In the genomic region with DNA sequence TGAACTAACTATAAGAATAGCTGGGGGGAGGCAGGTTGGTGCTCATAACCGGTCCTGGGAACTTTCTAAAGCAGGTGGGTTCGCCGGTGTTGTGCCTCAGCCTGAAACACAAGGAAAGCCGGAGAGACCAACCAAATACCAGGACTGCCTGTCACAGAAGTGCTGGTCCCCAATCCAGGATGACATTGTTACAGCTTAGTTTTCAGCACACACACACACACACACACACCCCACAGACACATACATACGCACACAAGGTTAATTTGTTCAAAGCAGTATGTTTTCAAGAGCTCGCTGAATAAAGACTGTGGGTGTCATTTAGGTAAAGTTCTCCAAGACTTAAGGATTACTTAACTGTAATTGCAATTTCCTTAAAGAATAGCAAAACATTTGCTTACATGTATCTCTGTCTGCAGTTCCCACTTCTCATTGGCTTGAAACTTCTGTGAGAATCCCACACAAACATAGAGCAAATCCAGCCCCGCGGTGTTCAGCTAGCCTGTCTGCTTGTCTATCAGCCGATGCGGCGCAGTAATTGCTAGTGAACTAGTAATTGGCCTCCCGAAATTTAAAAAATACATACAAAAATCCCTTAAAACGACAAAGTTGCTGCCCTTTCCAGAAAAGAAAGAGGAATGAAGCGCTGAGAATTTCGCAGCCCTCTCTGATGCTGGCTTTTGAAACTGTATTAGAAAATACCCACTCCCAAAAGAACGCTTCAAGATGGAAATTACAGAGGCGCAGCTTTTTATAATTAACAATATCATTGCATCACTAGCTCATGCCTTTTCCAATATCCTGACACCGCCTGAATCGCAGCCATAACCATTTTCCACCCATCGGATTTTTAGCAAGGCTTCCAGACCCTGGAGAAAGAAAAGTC, we compare ENCODE assay signal across 8 cellular contexts. TPM values are rescaled to one million over a fixed set of nuclear protein-coding genes. Genes with fewer than 3 reads are reported as not detected.
DNase-seq lines count a peak whose midpoint lies in the region; ATAC-seq and TF ChIP-seq lines count a peak whose summit lies in the region.

No MANE protein-coding gene starts in this region.

- H3K4me3 ChIP-seq in AG09309 (ENCODE audit: control insufficient read depth, low read depth, low read length) (peak overlapping the region; percentile 83), NT2/D1 (ENCODE audit: insufficient read length, low read depth) (peak overlapping the region; percentile 22), epithelial cell of esophagus (ENCODE audit: low read length) (peak overlapping the region; percentile 43)

- no peaks in the 10 kb centered on the region for H3K9me3 ChIP-seq in NT2/D1 (ENCODE audit: insufficient read depth, low read length)

- POLR2A ChIA-PET in naive thymus-derived CD8-positive, alpha-beta T cell (lab: Charles Lee): interaction anchor here (0.6 kb wide), 1 partner anchor 36 kb away, joined by 3 read pairs; no protein-coding TSS in a partner anchor

- H3K9me3 Mint-ChIP-seq in naive thymus-derived CD8-positive, alpha-beta T cell: peaks cover 0 to 1% (median 0%) of the 10 kb centered on the region in 9 donors

- H3K27ac Mint-ChIP-seq in naive thymus-derived CD8-positive, alpha-beta T cell: peak overlapping the region in 5 of 10 donors; percentile 51 to 90 (median 79)

- no peaks in the 10 kb centered on the region for H3K36me3 Mint-ChIP-seq in naive thymus-derived CD8-positive, alpha-beta T cell

- peaks cover 36% of the 10 kb centered on the region for H3K27me3 ChIP-seq in NT2/D1 (ENCODE audit: insufficient read depth, insufficient read length)

- no peak for ATAC-seq in naive thymus-derived CD8-positive, alpha-beta T cell

- DNase-seq in AG09309 (ENCODE audit: low read depth) (no peak), NT2/D1 (ENCODE audit: low read depth, low spot score) (no peak), epithelial cell of esophagus (ENCODE audit: low read depth) (no peak), NCI-H446 treated with DMSO at 0.1 percent for 48 hours (lab: John Stamatoyannopoulos, UW) (no peak), C1 segment of cervical spinal cord (lab: John Stamatoyannopoulos, UW) (no peak), germinal center (ENCODE audit: low spot score) (no peak), NAMALWA (ENCODE audit: low spot score) (no peak)
- no peak for DNase-seq in naive thymus-derived CD8-positive, alpha-beta T cell

- peaks cover 9 to 28% (median 20%) of the 10 kb centered on the region in 5 donors for H3K27me3 Mint-ChIP-seq in naive thymus-derived CD8-positive, alpha-beta T cell

- peak overlapping the region; percentile 24 for H3K9ac ChIP-seq in NT2/D1 (ENCODE audit: insufficient read length, low read depth)

- peaks cover 12 to 26% (median 19%) of the 10 kb centered on the region in 4 donors for H3K4me1 Mint-ChIP-seq in naive thymus-derived CD8-positive, alpha-beta T cell

- peak overlapping the region; percentile 80 to 94 (median 89) for H3K4me3 Mint-ChIP-seq in naive thymus-derived CD8-positive, alpha-beta T cell

- H3K4me1 ChIP-seq in NT2/D1 (ENCODE audit: insufficient read depth, insufficient read length): no peaks in the 10 kb centered on the region

- TF ChIP-seq CTCF in AG09309 (IDR thresholded peaks at IDR 0.05; ENCODE audit: control insufficient read depth, insufficient read depth, low read depth, low read length, missing control alignments): no peak
- no peak for TF ChIP-seq CTCF in epithelial cell of esophagus (IDR thresholded peaks at IDR 0.05; ENCODE audit: insufficient read depth, low read depth, low read length, missing control alignments)

- H3K36me3 ChIP-seq in NT2/D1 (ENCODE audit: insufficient read depth, insufficient read length, low read length): no peaks in the 10 kb centered on the region

RNA-seq across cellular contexts. Expression of a gene that starts 0.9 kb away (rescaled TPM):
- total RNA-seq in naive thymus-derived CD8-positive, alpha-beta T cell: 1 to 10 TPM; 7.2 to 8.1 TPM
- polyA plus RNA-seq in naive thymus-derived CD8-positive, alpha-beta T cell: 10 to 100 TPM; 21.2 to 37.7 (median 25.3) TPM

Comparison
In these comparisons a context has a peak if more than half of its experiments do, and no peak if none do; other contexts are left out.
1. H3K4me3 ChIP-seq: peak in every context shown above with its lines; median percentile 83 in AG09309; 43 in epithelial cell of esophagus; 22 in NT2/D1.